Comparison of ENCODE assay signal across 28 cellular contexts in the genomic region with DNA sequence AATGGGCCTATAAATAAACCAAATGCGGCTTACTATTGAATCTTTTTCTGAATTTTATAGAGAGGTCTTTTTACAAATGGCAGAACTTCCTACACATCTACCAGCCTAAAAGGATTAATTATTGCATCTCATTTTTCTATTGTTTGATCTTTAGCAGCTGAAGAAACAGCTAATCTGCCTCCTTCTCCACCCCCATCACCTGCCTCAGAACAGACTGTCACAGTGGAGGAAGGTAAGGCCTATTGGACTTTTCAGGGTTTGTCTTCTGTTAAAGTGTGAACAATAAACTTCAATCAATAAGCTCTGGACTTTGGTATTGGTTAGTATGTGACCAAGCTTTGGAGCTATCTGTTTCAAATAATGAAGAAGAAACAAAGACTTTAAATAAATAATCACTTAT.
DNase-seq lines count a peak whose midpoint lies in the region; ATAC-seq, FAIRE-seq and TF ChIP-seq lines count a peak whose summit lies in the region.
"Had no signal": no experiment of that assay in that cellular context is flagged by ENCODE, and none has a peak within 500 bp of the region (broad histone marks: within the 10 kb centered on the region; RNA-seq: fewer than 3 reads in every experiment).

No MANE protein-coding gene starts in this region.

- peaks cover 2% of the 10 kb centered on the region for H3K27me3 Mint-ChIP-seq in neural progenitor cell (ENCODE audit: insufficient read depth, low read depth)
- H3K27me3 Mint-ChIP-seq: CD4-positive, alpha-beta memory T cell; CD4-positive, CD25-positive, alpha-beta regulatory T cell; CD8-positive, alpha-beta memory T cell had no signal

- H3K27me3 ChIP-seq in neural progenitor cell: no peaks in the 10 kb centered on the region
- H3K27me3 ChIP-seq: BE2C, BLaER1 had no signal

- H3K9ac ChIP-seq in neural progenitor cell: no peak overlapping the region
- H3K9ac ChIP-seq: BLaER1 had no signal

- H3K27ac Mint-ChIP-seq in neural progenitor cell: no peak overlapping the region
- H3K27ac Mint-ChIP-seq: CD14-positive monocyte; CD4-positive, alpha-beta memory T cell; CD4-positive, CD25-positive, alpha-beta regulatory T cell; CD8-positive, alpha-beta memory T cell had no signal

- peaks cover 24% of the 10 kb centered on the region for H3F3A ChIP-seq in neural progenitor cell (ENCODE audit: low read depth)

- intact Hi-C loops in Right ventricle myocardium inferior (cut with DNase I): no loop called here

- no peak for TF ChIP-seq CTCF in neural progenitor cell (IDR thresholded peaks at IDR 0.05)

- H3K9me3 ChIP-seq in neural progenitor cell (ENCODE audit: low read depth): no peaks in the 10 kb centered on the region
- H3K9me3 ChIP-seq: BE2C, BLaER1 had no signal

- DNase-seq in NCI-H146 (lab: John Stamatoyannopoulos, UW): peak; percentile 66
- peak; percentile 34 for DNase-seq in NCI-H146 treated with DMSO at 0.1 percent for 48 hours (lab: John Stamatoyannopoulos, UW; ENCODE audit: unreplicated experiment)
- no peak for DNase-seq in neural progenitor cell (ENCODE audit: low spot score)
- DNase-seq in Right ventricle myocardium inferior (ENCODE audit: missing footprints): no peak
- no peak for DNase-seq in NCI-H2107 treated with DMSO at 0.1 percent for 48 hours (lab: John Stamatoyannopoulos, UW; ENCODE audit: unreplicated experiment)
- DNase-seq: 8988T; ACHN; BE2C; C1 segment of cervical spinal cord; CD4-positive, alpha-beta memory T cell; CD4-positive, CD25-positive, alpha-beta regulatory T cell; CD8-positive, alpha-beta memory T cell; COR-L47; DMS 273 treated with DMSO at 0.1 percent for 48 hours; DMS153; DMS53; DMS79; DND-41; EL; GDM1 had no signal

- peaks cover 37% of the 10 kb centered on the region for H3K4me1 ChIP-seq in neural progenitor cell
- H3K4me1 ChIP-seq: BE2C, BLaER1 had no signal

- no peak overlapping the region for H2AFZ ChIP-seq in neural progenitor cell (replicated peaks)

- H3K36me3 ChIP-seq in neural progenitor cell: peaks cover 5% of the 10 kb centered on the region
- H3K36me3 ChIP-seq: BLaER1 had no signal

- no peaks in the 10 kb centered on the region for H3K79me2 ChIP-seq in neural progenitor cell (ENCODE audit: low read depth)

- peak overlapping the region; percentile 33 for H3K4me2 ChIP-seq in neural progenitor cell
- H3K4me2 ChIP-seq: BLaER1 had no signal

- H3K4me3 ChIP-seq in neural progenitor cell: no peak overlapping the region
- H3K4me3 ChIP-seq: BLaER1, GM12878 had no signal

- H3K4me3 Mint-ChIP-seq in neural progenitor cell: no peak overlapping the region
- H3K4me3 Mint-ChIP-seq: CD14-positive monocyte; CD4-positive, alpha-beta memory T cell; CD4-positive, CD25-positive, alpha-beta regulatory T cell; CD8-positive, alpha-beta memory T cell had no signal

- H3K9me3 Mint-ChIP-seq in neural progenitor cell: no peaks in the 10 kb centered on the region
- H3K9me3 Mint-ChIP-seq: CD4-positive, alpha-beta memory T cell had no signal

- ATAC-seq in Right ventricle myocardium inferior (no peak), HG03457 (IDR thresholded peaks at IDR 0.05; ENCODE audit: unreplicated experiment) (no peak)
- ATAC-seq: GM12878 had no signal

- no peak overlapping the region for H3K27ac ChIP-seq in neural progenitor cell
- H3K27ac ChIP-seq: BLaER1 had no signal

- no peaks in the 10 kb centered on the region for H4K20me1 ChIP-seq in neural progenitor cell (ENCODE audit: low read depth)
- H4K20me1 ChIP-seq: BLaER1 had no signal

- peak; percentile 21 for FAIRE-seq in islet of Langerhans (lab: Jason Lieb, UNC)
- FAIRE-seq: A204.1, GM12878, GM12892, GM18507 had no signal

- peaks cover 36% of the 10 kb centered on the region for H3K36me3 Mint-ChIP-seq in neural progenitor cell
- H3K36me3 Mint-ChIP-seq: CD14-positive monocyte; CD4-positive, alpha-beta memory T cell; CD4-positive, CD25-positive, alpha-beta regulatory T cell; CD8-positive, alpha-beta memory T cell had no signal

- H3K4me1 Mint-ChIP-seq in neural progenitor cell: peaks cover 55% of the 10 kb centered on the region
- H3K4me1 Mint-ChIP-seq: CD14-positive monocyte; CD4-positive, alpha-beta memory T cell; CD4-positive, CD25-positive, alpha-beta regulatory T cell; CD8-positive, alpha-beta memory T cell had no signal

Comparison
In these comparisons a context has a peak if more than half of its experiments do, and no peak if none do; other contexts are left out.
1. DNase-seq: peak in NCI-H146 (single experiment) and NCI-H146 treated with DMSO at 0.1 percent for 48 hours (single experiment); none in neural progenitor cell (single experiment), Right ventricle myocardium inferior (single experiment) and NCI-H2107 treated with DMSO at 0.1 percent for 48 hours (single experiment).